ENCODE assay signal across 1 cellular context in the genomic region with DNA sequence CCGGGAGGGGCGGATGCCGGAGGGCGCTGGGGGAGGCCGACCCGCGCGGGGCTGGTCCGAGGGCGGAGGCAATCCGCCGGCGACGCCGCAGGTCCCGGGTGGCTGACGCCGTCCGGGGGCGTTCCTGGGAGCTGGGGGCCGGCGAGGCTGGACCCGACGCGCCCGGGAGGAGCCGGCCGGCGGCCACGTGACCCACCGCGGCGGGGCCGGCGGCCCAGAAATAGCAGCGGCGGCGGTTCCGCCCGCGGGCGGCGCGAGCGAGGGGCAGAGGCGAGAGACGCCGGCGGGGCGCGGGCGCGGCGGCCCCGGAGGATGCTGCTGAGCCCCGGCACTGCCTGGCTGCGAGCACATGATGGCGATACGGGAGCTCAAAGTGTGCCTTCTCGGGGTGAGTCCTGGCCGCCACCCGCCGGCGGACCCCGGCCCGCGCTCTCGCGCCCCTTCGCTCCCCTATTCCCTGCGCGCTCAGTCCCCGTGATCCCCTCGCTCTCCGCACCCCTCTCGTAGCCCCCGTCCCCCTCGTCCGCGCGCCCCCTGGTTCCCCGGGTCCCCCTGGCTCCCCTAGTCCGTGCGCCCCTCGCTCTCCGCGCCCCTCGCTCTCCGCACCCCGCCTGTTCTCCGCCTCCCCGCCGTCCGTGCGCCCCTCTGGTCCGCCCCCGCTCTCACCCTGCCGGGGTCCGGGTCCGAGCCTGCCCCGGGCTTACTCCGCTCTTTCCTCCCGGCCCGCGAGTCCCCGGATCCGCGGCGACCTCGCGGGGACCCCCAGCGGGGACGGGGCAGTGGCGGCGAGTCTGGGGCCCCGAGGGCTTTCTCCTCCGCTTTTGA.
TF ChIP-seq lines count a peak whose summit lies in the region.

A gene with protein sequence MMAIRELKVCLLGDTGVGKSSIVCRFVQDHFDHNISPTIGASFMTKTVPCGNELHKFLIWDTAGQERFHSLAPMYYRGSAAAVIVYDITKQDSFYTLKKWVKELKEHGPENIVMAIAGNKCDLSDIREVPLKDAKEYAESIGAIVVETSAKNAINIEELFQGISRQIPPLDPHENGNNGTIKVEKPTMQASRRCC (plus strand): TSS at position 245 of the 825 bp plus-strand sequence. CDS start 105 bp downstream, at position 350.

TF ChIP-seq in K562, 482 proteins besides CTCF, POLR2A, EP300 and RAD21 (continued from another document and continues in another):
- TF ChIP-seq ARID4B (CRISPR knock-in tag; IDR thresholded peaks at IDR 0.05) (no peak), DNMT1 (IDR thresholded peaks at IDR 0.05) (no peak), NBN (IDR thresholded peaks at IDR 0.05; ENCODE audit: low read depth) (no peak; the same call in 1 of the 2 replicates), SRSF7 (optimal IDR thresholded peaks at IDR 0.05; ENCODE audit: low read depth, low read length) (no peak), NCOA2 (IDR thresholded peaks at IDR 0.05; ENCODE audit: partially characterized antibody in 2 of 2) (no peak), ZC3H4 (CRISPR knock-in tag; IDR thresholded peaks at IDR 0.05; ENCODE audit: borderline replicate concordance) (0 out of 2 replicates have a peak, but pooled peaks have one; percentile 22), DDX20 (tag; IDR thresholded peaks at IDR 0.05; ENCODE audit: low read depth) (no peak), HNRNPLL (IDR thresholded peaks at IDR 0.05; ENCODE audit: low read depth, low read length, poor library complexity, severe bottlenecking) (no peak), DMBX1 (CRISPR knock-in tag; IDR thresholded peaks at IDR 0.05; ENCODE audit: borderline replicate concordance) (no peak), ZNF3 (CRISPR knock-in tag; IDR thresholded peaks at IDR 0.05) (no peak), ZNF511 (CRISPR knock-in tag; IDR thresholded peaks at IDR 0.05) (no peak; the same call in 1 of the 2 replicates), ZNF395 (CRISPR knock-in tag; IDR thresholded peaks at IDR 0.05) (peak; percentile 79; the same call in 1 of the 2 replicates), PML (IDR thresholded peaks at IDR 0.05; ENCODE audit: low read length) (no peak; the same call in 1 of the 2 replicates), CREBBP (IDR thresholded peaks at IDR 0.05; ENCODE audit: low read depth, low read length) (no peak), ZKSCAN1 (IDR thresholded peaks at IDR 0.05; ENCODE audit: low read depth, low read length) (no peak), MAZ (CRISPR knock-in tag; conservative IDR thresholded peaks at IDR 0.05 in 1 of 2, IDR thresholded peaks at IDR 0.05 in 1 of 2) (peak; percentile 52 to 93; a peak in 2 of 4 replicates), ZNF23 (CRISPR knock-in tag; IDR thresholded peaks at IDR 0.05) (no peak), ZNF589 (CRISPR knock-in tag; IDR thresholded peaks at IDR 0.05; ENCODE audit: low read depth) (no peak), TCF3 (CRISPR knock-in tag; IDR thresholded peaks at IDR 0.05) (no peak), NFXL1 (CRISPR knock-in tag; IDR thresholded peaks at IDR 0.05) (no peak), NFATC3 (IDR thresholded peaks at IDR 0.05) (no peak), TEAD4 (IDR thresholded peaks at IDR 0.05; ENCODE audit: low read length) (no peak), TEAD4 (CRISPR knock-in tag; IDR thresholded peaks at IDR 0.05; ENCODE audit: borderline replicate concordance) (no peak), HSF4 (CRISPR knock-in tag; IDR thresholded peaks at IDR 0.05; ENCODE audit: borderline replicate concordance) (no peak)
- TF ChIP-seq, protein P1, sequence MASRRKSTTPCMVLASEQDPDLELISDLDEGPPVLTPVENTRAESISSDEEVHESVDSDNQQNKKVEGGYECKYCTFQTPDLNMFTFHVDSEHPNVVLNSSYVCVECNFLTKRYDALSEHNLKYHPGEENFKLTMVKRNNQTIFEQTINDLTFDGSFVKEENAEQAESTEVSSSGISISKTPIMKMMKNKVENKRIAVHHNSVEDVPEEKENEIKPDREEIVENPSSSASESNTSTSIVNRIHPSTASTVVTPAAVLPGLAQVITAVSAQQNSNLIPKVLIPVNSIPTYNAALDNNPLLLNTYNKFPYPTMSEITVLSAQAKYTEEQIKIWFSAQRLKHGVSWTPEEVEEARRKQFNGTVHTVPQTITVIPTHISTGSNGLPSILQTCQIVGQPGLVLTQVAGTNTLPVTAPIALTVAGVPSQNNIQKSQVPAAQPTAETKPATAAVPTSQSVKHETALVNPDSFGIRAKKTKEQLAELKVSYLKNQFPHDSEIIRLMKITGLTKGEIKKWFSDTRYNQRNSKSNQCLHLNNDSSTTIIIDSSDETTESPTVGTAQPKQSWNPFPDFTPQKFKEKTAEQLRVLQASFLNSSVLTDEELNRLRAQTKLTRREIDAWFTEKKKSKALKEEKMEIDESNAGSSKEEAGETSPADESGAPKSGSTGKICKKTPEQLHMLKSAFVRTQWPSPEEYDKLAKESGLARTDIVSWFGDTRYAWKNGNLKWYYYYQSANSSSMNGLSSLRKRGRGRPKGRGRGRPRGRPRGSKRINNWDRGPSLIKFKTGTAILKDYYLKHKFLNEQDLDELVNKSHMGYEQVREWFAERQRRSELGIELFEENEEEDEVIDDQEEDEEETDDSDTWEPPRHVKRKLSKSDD (conservative IDR thresholded peaks at IDR 0.05; ENCODE audit: low read length) = no peak
- TF ChIP-seq, protein P2, sequence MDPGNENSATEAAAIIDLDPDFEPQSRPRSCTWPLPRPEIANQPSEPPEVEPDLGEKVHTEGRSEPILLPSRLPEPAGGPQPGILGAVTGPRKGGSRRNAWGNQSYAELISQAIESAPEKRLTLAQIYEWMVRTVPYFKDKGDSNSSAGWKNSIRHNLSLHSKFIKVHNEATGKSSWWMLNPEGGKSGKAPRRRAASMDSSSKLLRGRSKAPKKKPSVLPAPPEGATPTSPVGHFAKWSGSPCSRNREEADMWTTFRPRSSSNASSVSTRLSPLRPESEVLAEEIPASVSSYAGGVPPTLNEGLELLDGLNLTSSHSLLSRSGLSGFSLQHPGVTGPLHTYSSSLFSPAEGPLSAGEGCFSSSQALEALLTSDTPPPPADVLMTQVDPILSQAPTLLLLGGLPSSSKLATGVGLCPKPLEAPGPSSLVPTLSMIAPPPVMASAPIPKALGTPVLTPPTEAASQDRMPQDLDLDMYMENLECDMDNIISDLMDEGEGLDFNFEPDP (CRISPR knock-in tag; IDR thresholded peaks at IDR 0.05) = no peak
- TF ChIP-seq, protein P3, sequence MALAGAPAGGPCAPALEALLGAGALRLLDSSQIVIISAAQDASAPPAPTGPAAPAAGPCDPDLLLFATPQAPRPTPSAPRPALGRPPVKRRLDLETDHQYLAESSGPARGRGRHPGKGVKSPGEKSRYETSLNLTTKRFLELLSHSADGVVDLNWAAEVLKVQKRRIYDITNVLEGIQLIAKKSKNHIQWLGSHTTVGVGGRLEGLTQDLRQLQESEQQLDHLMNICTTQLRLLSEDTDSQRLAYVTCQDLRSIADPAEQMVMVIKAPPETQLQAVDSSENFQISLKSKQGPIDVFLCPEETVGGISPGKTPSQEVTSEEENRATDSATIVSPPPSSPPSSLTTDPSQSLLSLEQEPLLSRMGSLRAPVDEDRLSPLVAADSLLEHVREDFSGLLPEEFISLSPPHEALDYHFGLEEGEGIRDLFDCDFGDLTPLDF (CRISPR knock-in tag; IDR thresholded peaks at IDR 0.05) = no peak
- TF ChIP-seq, protein P4, sequence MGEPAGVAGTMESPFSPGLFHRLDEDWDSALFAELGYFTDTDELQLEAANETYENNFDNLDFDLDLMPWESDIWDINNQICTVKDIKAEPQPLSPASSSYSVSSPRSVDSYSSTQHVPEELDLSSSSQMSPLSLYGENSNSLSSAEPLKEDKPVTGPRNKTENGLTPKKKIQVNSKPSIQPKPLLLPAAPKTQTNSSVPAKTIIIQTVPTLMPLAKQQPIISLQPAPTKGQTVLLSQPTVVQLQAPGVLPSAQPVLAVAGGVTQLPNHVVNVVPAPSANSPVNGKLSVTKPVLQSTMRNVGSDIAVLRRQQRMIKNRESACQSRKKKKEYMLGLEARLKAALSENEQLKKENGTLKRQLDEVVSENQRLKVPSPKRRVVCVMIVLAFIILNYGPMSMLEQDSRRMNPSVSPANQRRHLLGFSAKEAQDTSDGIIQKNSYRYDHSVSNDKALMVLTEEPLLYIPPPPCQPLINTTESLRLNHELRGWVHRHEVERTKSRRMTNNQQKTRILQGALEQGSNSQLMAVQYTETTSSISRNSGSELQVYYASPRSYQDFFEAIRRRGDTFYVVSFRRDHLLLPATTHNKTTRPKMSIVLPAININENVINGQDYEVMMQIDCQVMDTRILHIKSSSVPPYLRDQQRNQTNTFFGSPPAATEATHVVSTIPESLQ (CRISPR knock-in tag; IDR thresholded peaks at IDR 0.05) = peak; percentile 38; the same call in 1 of the 2 replicates
- TF ChIP-seq, protein P5, sequence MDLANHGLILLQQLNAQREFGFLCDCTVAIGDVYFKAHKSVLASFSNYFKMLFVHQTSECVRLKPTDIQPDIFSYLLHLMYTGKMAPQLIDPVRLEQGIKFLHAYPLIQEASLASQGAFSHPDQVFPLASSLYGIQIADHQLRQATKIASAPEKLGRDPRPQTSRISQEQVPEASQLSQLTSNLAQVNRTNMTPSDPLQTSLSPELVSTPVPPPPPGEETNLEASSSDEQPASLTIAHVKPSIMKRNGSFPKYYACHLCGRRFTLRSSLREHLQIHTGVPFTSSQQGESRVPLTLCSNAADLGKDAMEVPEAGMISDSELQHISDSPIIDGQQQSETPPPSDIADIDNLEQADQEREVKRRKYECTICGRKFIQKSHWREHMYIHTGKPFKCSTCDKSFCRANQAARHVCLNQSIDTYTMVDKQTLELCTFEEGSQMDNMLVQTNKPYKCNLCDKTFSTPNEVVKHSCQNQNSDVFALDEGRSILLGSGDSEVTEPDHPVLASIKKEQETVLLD (IDR thresholded peaks at IDR 0.05) = no peak
- TF ChIP-seq, protein P6, sequence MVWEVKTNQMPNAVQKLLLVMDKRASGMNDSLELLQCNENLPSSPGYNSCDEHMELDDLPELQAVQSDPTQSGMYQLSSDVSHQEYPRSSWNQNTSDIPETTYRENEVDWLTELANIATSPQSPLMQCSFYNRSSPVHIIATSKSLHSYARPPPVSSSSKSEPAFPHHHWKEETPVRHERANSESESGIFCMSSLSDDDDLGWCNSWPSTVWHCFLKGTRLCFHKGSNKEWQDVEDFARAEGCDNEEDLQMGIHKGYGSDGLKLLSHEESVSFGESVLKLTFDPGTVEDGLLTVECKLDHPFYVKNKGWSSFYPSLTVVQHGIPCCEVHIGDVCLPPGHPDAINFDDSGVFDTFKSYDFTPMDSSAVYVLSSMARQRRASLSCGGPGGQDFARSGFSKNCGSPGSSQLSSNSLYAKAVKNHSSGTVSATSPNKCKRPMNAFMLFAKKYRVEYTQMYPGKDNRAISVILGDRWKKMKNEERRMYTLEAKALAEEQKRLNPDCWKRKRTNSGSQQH (CRISPR knock-in tag; IDR thresholded peaks at IDR 0.05) = peak; percentile 81
- TF ChIP-seq, protein P7, sequence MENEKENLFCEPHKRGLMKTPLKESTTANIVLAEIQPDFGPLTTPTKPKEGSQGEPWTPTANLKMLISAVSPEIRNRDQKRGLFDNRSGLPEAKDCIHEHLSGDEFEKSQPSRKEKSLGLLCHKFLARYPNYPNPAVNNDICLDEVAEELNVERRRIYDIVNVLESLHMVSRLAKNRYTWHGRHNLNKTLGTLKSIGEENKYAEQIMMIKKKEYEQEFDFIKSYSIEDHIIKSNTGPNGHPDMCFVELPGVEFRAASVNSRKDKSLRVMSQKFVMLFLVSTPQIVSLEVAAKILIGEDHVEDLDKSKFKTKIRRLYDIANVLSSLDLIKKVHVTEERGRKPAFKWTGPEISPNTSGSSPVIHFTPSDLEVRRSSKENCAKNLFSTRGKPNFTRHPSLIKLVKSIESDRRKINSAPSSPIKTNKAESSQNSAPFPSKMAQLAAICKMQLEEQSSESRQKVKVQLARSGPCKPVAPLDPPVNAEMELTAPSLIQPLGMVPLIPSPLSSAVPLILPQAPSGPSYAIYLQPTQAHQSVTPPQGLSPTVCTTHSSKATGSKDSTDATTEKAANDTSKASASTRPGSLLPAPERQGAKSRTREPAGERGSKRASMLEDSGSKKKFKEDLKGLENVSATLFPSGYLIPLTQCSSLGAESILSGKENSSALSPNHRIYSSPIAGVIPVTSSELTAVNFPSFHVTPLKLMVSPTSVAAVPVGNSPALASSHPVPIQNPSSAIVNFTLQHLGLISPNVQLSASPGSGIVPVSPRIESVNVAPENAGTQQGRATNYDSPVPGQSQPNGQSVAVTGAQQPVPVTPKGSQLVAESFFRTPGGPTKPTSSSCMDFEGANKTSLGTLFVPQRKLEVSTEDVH (IDR thresholded peaks at IDR 0.05; ENCODE audit: low read depth, partially characterized antibody) = no peak
